Comparison of ENCODE assay signal across 8 cellular contexts in genomic region chr10:96586419-96587254, GRCh38. TPM values are rescaled to one million over a fixed set of nuclear protein-coding genes. Genes with fewer than 3 reads are reported as not detected.
A peak's percentile ranks its signal among the peaks of the same experiment; 100 is the strongest.
DNase-seq lines count a peak whose midpoint lies in the region; ATAC-seq, FAIRE-seq and TF ChIP-seq lines count a peak whose summit lies in the region.

TSS of gene TM9SF3 (minus strand) at chr10:96587012. CDS start at chr10:96586835, 177 bp downstream.

- peak within 1 kb of the TSS; percentile 99 for H3K18ac ChIP-seq in neuronal stem cell (ENCODE audit: low read length)

- H2BK5ac ChIP-seq in neuronal stem cell (ENCODE audit: low read length): peak within 1 kb of the TSS; percentile 87

- peak within 1 kb of the TSS; percentile 96 for H3K23ac ChIP-seq in neuronal stem cell (ENCODE audit: low read depth, low read length, poor library complexity)

- peak within 1 kb of the TSS; percentile 93 for H3K4me3 ChIP-seq in SJCRH30
- H3K4me3 ChIP-seq in neuronal stem cell (ENCODE audit: low read length in 2 of 2): peak within 1 kb of the TSS; percentile 74 to 97

- peak within 1 kb of the TSS; percentile 91 for H2BK120ac ChIP-seq in neuronal stem cell (ENCODE audit: low read depth, low read length)

- H3K36me3 ChIP-seq in SJCRH30: no peaks in the 10 kb centered on the region
- peaks cover 0 to 5% of the 10 kb centered on the region in 2 donors for H3K36me3 ChIP-seq in neuronal stem cell (replicated peaks in 1 of 2; ENCODE audit: control insufficient read depth in 2 of 2, insufficient read depth in 2 of 2, low read length in 2 of 2)

- no CpG with 5 or more reads among the region's 107 CpGs for WGBS in neuronal stem cell (ENCODE audit: extremely low coverage in 2 of 2, insufficient read length in 2 of 2, insufficient replicate concordance in 1 of 2), 2 donors

- in situ Hi-C loops in KBM-7 (cut with MboI; ENCODE audit: low pct_unique_long_range_greater_than_20kb, low sequenced_read_pairs): no loop called here

- H2BK12ac ChIP-seq in neuronal stem cell (ENCODE audit: low read length): no peak within 1 kb of the TSS

- H3K9ac ChIP-seq in neuronal stem cell (ENCODE audit: low read depth, low read length, poor library complexity): peak within 1 kb of the TSS; percentile 99

- H3K27ac ChIP-seq in SJCRH30 (peak within 1 kb of the TSS; percentile 88), neuronal stem cell (replicated peaks; ENCODE audit: low read length) (peak within 1 kb of the TSS; percentile 90)

- H3K4me1 ChIP-seq in SJCRH30 (0 out of 2 replicates have a peak, but pooled peaks cover 4% of the 10 kb centered on the region), neuronal stem cell (ENCODE audit: control insufficient read depth in 2 of 2, insufficient read depth in 1 of 2, low read depth in 1 of 2, low read length in 2 of 2) (peaks cover 4 to 15% of the 10 kb centered on the region in 2 donors)

- peaks cover 8% of the 10 kb centered on the region for H3K79me1 ChIP-seq in neuronal stem cell (ENCODE audit: low read depth, low read length)

- no peak for FAIRE-seq in frontal cortex (lab: Jason Lieb, UNC)

- DNase-seq in DMS79 (lab: John Stamatoyannopoulos, UW) (peak; percentile 11), KBM-7 (peak; percentile 82), SJCRH30 (peak; percentile 82 to 86), frontal cortex (ENCODE audit: low spot score in 2 of 2) (peak; percentile 91 to 92), neuronal stem cell (ENCODE audit: low spot score) (peak; percentile 86)
- peak; percentile 89 for DNase-seq in activated gamma-delta T cell treated with anti-CD3 and anti-CD28 coated beads, Interleukin-2, amount 50 U/mL, for 16 hours (ENCODE audit: low read depth)

- H2AFZ ChIP-seq in neuronal stem cell (ENCODE audit: low read length): peak within 1 kb of the TSS; percentile 96

- H2AK5ac ChIP-seq in neuronal stem cell (ENCODE audit: low read depth, low read length): peak within 1 kb of the TSS; percentile 96

- peak within 1 kb of the TSS; percentile 49 for H2BK15ac ChIP-seq in neuronal stem cell (ENCODE audit: low read length)

- H3K4ac ChIP-seq in neuronal stem cell (ENCODE audit: low read length): peak within 1 kb of the TSS; percentile 84

- peak within 1 kb of the TSS; percentile 65 for H4K8ac ChIP-seq in neuronal stem cell (ENCODE audit: low read depth, low read length)

- ATAC-seq in GM21576 (IDR thresholded peaks at IDR 0.05; ENCODE audit: unreplicated experiment): peak; percentile 73

- H3K14ac ChIP-seq in neuronal stem cell (ENCODE audit: low read length): peak within 1 kb of the TSS; percentile 94

- no peaks in the 10 kb centered on the region for H3K9me3 ChIP-seq in SJCRH30 (replicated peaks)
- H3K9me3 ChIP-seq in neuronal stem cell (replicated peaks in 1 of 2; ENCODE audit: control insufficient read depth in 2 of 2, insufficient read depth in 1 of 2, low read depth in 1 of 2, low read length in 2 of 2): no peaks in the 10 kb centered on the region

- H3K27me3 ChIP-seq in SJCRH30: no peaks in the 10 kb centered on the region
- H3K27me3 ChIP-seq in neuronal stem cell (ENCODE audit: control insufficient read depth in 3 of 3, insufficient read depth in 3 of 3, low read depth in 1 of 3, low read length in 3 of 3): no peaks in the 10 kb centered on the region

- H3K4me2 ChIP-seq in neuronal stem cell (ENCODE audit: insufficient read depth, low read length, poor library complexity, severe bottlenecking): peak within 1 kb of the TSS; percentile 89

- TF ChIP-seq CTCF in subcutaneous adipose tissue (IDR thresholded peaks at IDR 0.05; ENCODE audit: low read depth): no peak

- no peak within 1 kb of the TSS for H4K91ac ChIP-seq in neuronal stem cell (ENCODE audit: low read depth, low read length, poor library complexity)

RNA-seq across cellular contexts. Expression of gene TM9SF3, which starts in this region (rescaled TPM):
- total RNA-seq in SJCRH30 (2014; rRNA removed; shearing (Covaris generic)): 53.5 and 71.0 TPM in 2 replicates
- total RNA-seq in frontal cortex: 130 TPM
- polyA plus RNA-seq in neuronal stem cell (2013, experiment 1 of 2): 37.0 TPM
- 37.5 TPM for polyA plus RNA-seq in neuronal stem cell (2013, experiment 2 of 2)
- total RNA-seq in subcutaneous adipose tissue: 100 to 1,000 TPM in 2 of 4 donors, 10 to 100 TPM in 2; 77.0 to 129 (median 94.4) TPM

Comparison
In these comparisons a context has a peak if more than half of its experiments do, and no peak if none do; other contexts are left out.
1. Peak in every context shown above with its lines: DNase-seq, ATAC-seq, H3K4me3 ChIP-seq and H3K27ac ChIP-seq.
2. DNase-seq: peak in every context shown above with its lines; median percentile 92 in frontal cortex; 89 in activated gamma-delta T cell treated with anti-CD3 and anti-CD28 coated beads, Interleukin-2, amount 50 U/mL, for 16 hours; 86 in neuronal stem cell; 84 in SJCRH30; 82 in KBM-7; 11 in DMS79.